Comparison of ENCODE assay signal across 19 cellular contexts in genomic region chr15:45759910-45760309, GRCh38.
"Had no signal": no experiment of that assay in that cellular context is flagged by ENCODE, and none has a peak within 500 bp of the region (broad histone marks: within the 10 kb centered on the region; RNA-seq: fewer than 3 reads in every experiment).

No MANE protein-coding gene starts in this region.

- H3K27ac Mint-ChIP-seq: endodermal cell; naive thymus-derived CD8-positive, alpha-beta T cell; stimulated activated naive B cell treated with anti-CD40 and anti-IgM and Interleukin-4, amounts not matched to agents 10 μg/mL and 1 μg/mL and 100 μg/mL, for 72 hours; stimulated activated naive CD8-positive, alpha-beta T cell treated with anti-CD3 and anti-CD28 coated beads, Interleukin-15, amount 100 ng/mL, for 72 hours had no signal

- H3K4me3 Mint-ChIP-seq: central memory CD8-positive, alpha-beta T cell; endodermal cell; naive thymus-derived CD8-positive, alpha-beta T cell; stimulated activated naive B cell treated with anti-CD40 and anti-IgM and Interleukin-4, amounts not matched to agents 10 μg/mL and 1 μg/mL and 100 μg/mL, for 72 hours; stimulated activated naive CD8-positive, alpha-beta T cell treated with anti-CD3 and anti-CD28 coated beads, Interleukin-15, amount 100 ng/mL, for 72 hours had no signal

- ATAC-seq: heart left ventricle; mucosa of descending colon; naive thymus-derived CD8-positive, alpha-beta T cell; psoas muscle; sciatic nerve; stimulated activated naive B cell treated with anti-CD40 and anti-IgM and Interleukin-4, amounts not matched to agents 10 μg/mL and 1 μg/mL and 100 μg/mL, for 72 hours; stimulated activated naive CD8-positive, alpha-beta T cell treated with anti-CD3 and anti-CD28 coated beads, Interleukin-15, amount 100 ng/mL, for 72 hours had no signal

- H3K4me1 ChIP-seq: heart left ventricle, psoas muscle, spleen, transverse colon had no signal

- H3K4me1 Mint-ChIP-seq: central memory CD8-positive, alpha-beta T cell; stimulated activated naive B cell treated with anti-CD40 and anti-IgM and Interleukin-4, amounts not matched to agents 10 μg/mL and 1 μg/mL and 100 μg/mL, for 72 hours; stimulated activated naive CD8-positive, alpha-beta T cell treated with anti-CD3 and anti-CD28 coated beads, Interleukin-15, amount 100 ng/mL, for 72 hours had no signal

- H3K9me3 ChIP-seq: heart left ventricle, mucosa of descending colon, neutrophil, psoas muscle, spleen, thoracic aorta, transverse colon had no signal

- H3K4me3 ChIP-seq: heart left ventricle, mucosa of descending colon, psoas muscle, spleen, thoracic aorta, transverse colon had no signal

- H3K36me3 ChIP-seq: heart left ventricle, neutrophil, spleen, thoracic aorta, transverse colon had no signal

- DNase-seq: endodermal cell; heart left ventricle; hypothalamus; kidney glomerular epithelial cell; mesendoderm; mucosa of descending colon; naive thymus-derived CD8-positive, alpha-beta T cell; psoas muscle; spleen; stimulated activated CD4-positive, alpha-beta T cell treated with anti-CD3 and anti-CD28 coated beads, Interleukin-15, amount 100 ng/mL, for 24 hours; stimulated activated CD4-positive, alpha-beta T cell treated with anti-CD3 and anti-CD28 coated beads, Interleukin-1b, Interleukin-23, amount 100 ng/mL, for 48 hours; stimulated activated CD4-positive, alpha-beta T cell treated with anti-CD3 and anti-CD28 coated beads, Interleukin-4, amount 100 ng/mL, for 4 hours; stimulated activated naive B cell treated with anti-CD40 and anti-IgM and Interleukin-4, amounts not matched to agents 10 μg/mL and 1 μg/mL and 100 μg/mL, for 72 hours; stimulated activated naive CD8-positive, alpha-beta T cell treated with anti-CD3 and anti-CD28 coated beads, Interleukin-15, amount 100 ng/mL, for 72 hours; transverse colon had no signal

- H3K36me3 Mint-ChIP-seq: stimulated activated naive B cell treated with anti-CD40 and anti-IgM and Interleukin-4, amounts not matched to agents 10 μg/mL and 1 μg/mL and 100 μg/mL, for 72 hours had no signal

- H3K27ac ChIP-seq: heart left ventricle, neutrophil, psoas muscle, spleen, thoracic aorta, transverse colon had no signal

- H3K9me3 Mint-ChIP-seq: central memory CD8-positive, alpha-beta T cell; endodermal cell; stimulated activated naive B cell treated with anti-CD40 and anti-IgM and Interleukin-4, amounts not matched to agents 10 μg/mL and 1 μg/mL and 100 μg/mL, for 72 hours; stimulated activated naive CD8-positive, alpha-beta T cell treated with anti-CD3 and anti-CD28 coated beads, Interleukin-15, amount 100 ng/mL, for 72 hours had no signal

- H3K27me3 ChIP-seq: heart left ventricle, transverse colon had no signal
